ENCODE assay signal across 8 cellular contexts in the genomic region with DNA sequence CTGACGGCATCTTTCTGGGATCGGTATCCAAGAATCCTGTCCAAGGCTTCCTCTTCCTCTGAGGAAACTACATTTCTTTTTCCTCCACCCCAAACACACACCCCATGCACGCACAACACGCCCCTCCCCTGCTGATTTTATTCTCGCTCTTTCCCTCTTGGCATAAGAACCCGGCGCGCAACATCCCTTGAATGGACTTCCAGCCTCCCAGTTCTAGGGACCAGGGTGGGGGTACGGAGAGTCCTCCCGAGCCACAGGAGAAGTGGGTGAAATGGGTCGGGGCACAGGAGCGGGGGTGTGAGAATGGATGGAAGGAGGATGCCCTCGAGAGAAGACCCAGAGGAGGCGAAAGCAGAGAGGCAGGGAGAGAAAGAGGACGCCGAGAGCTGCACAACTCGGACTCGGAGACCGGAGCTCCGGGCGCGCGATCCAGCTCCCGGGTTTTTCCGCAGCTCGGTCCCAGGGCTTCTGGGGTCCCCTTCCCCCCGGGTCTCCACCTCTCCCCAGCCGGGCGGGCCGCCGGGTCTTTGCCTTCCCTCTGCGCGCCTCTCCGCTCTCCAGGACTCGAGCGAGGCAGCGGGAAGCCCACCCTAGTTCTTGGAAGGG. TPM values are rescaled to one million over a fixed set of nuclear protein-coding genes. Genes with fewer than 3 reads are reported as not detected.
DNase-seq lines count a peak whose midpoint lies in the region; ATAC-seq, FAIRE-seq and TF ChIP-seq lines count a peak whose summit lies in the region.

No MANE protein-coding gene starts in this region.

- FAIRE-seq in GM12891 (lab: Jason Lieb, UNC) = no peak

- intact Hi-C loops in heart left ventricle (cut with DNase I) = loop anchor here (2.0 to 10.0 kb wide), 21 partner anchors 49 to 1103 kb away; no protein-coding TSS in a partner anchor

- H3K27ac ChIP-seq in adipose tissue (ENCODE audit: low read depth, low read length) (peak overlapping the region; percentile 17), heart left ventricle (peak overlapping the region; percentile 14 to 92 (median 84)), osteoblast (ENCODE audit: low read depth, low read length) (no peak overlapping the region)

- H3K79me2 ChIP-seq in osteoblast (ENCODE audit: insufficient read depth, low read length) = peaks cover 2% of the 10 kb centered on the region

- peak; percentile 26 to 56 (median 41) for ATAC-seq in heart left ventricle

- TF ChIP-seq POLR2A in GM12891 (IDR thresholded peaks at IDR 0.05; ENCODE audit: low read depth, low read length) (no peak), heart left ventricle (IDR thresholded peaks at IDR 0.05) (no peak)

- peaks cover 10% of the 10 kb centered on the region for H4K20me1 ChIP-seq in osteoblast (ENCODE audit: insufficient read depth, low read length)

- H3K27me3 ChIP-seq in heart left ventricle = peaks cover 0 to 28% (median 0%) of the 10 kb centered on the region in 9 donors
- H3K27me3 ChIP-seq in osteoblast (ENCODE audit: insufficient read depth, low read length) = peaks cover 8% of the 10 kb centered on the region

- H3K36me3 ChIP-seq in heart left ventricle (no peaks in the 10 kb centered on the region), osteoblast (ENCODE audit: insufficient read depth, low read length) (no peaks in the 10 kb centered on the region)

- WGBS in adipose tissue, 3 donors = 1% methylated on average over 33 to 37 of the region's 37 CpGs
- WGBS in heart left ventricle, 4 donors = 0 to 1% (median 1%) methylated on average over 29 to 37 of the region's 37 CpGs

- H3K4me2 ChIP-seq in osteoblast (ENCODE audit: insufficient read depth, low read length) = peak overlapping the region; percentile 97

- H3K4me1 ChIP-seq in heart left ventricle = peaks cover 0 to 47% (median 26%) of the 10 kb centered on the region in 12 donors
- peaks cover 13% of the 10 kb centered on the region for H3K4me1 ChIP-seq in osteoblast (ENCODE audit: insufficient read depth, low read length)

- DNase-seq in GM12891 (ENCODE audit: insufficient read length, low spot score) (peak; percentile 53), NCI-H2227 treated with DMSO at 0.1 percent for 48 hours (lab: John Stamatoyannopoulos, UW) (peak; percentile 35), heart left ventricle (peak; percentile 70 to 78 (median 73)), osteoblast (ENCODE audit: insufficient read length, low spot score, missing footprints) (peak; percentile 93), NCI-H2081 treated with DMSO at 0.1 percent for 48 hours (lab: John Stamatoyannopoulos, UW) (no peak), T-helper 9 cell (no peak), UCSD-AML1 (lab: John Stamatoyannopoulos, UW; ENCODE audit: unreplicated experiment) (no peak)

- H3K9me3 ChIP-seq in heart left ventricle (no peaks in the 10 kb centered on the region), osteoblast (ENCODE audit: low read depth, low read length) (no peaks in the 10 kb centered on the region)

- TF ChIP-seq CTCF in heart left ventricle (IDR thresholded peaks at IDR 0.05) (no peak), osteoblast (IDR thresholded peaks at IDR 0.05; ENCODE audit: extremely low read depth, low read depth, low read length) (no peak)

- H3K4me3 ChIP-seq in heart left ventricle = peak overlapping the region; percentile 44 to 97 (median 71)
- peak overlapping the region; percentile 79 for H3K4me3 ChIP-seq in osteoblast (ENCODE audit: insufficient read depth, low read length)

- H2AFZ ChIP-seq in osteoblast (ENCODE audit: low read length) = peak overlapping the region; percentile 96

TF ChIP-seq in GM12891, 5 proteins besides CTCF, POLR2A, EP300 and RAD21:
- TF ChIP-seq POLR2AphosphoS5 (IDR thresholded peaks at IDR 0.05; ENCODE audit: low read depth, low read length) (no peak), TAF1 (IDR thresholded peaks at IDR 0.05; ENCODE audit: low read depth, low read length) (0 out of 2 replicates have a peak, but pooled peaks have one; percentile 12), POU2F2 (IDR thresholded peaks at IDR 0.05; ENCODE audit: low read depth, low read length) (no peak)
TF ChIP-seq in GM12891: peak in this region for 1.

RNA-seq across cellular contexts. Expression of gene LARGE1, which starts 1.4 kb away (rescaled TPM):
- 10.1 TPM for polyA plus RNA-seq in GM12891 (2012; ENCODE audit: low read depth, missing spikeins)
- polyA plus RNA-seq in adipose tissue (1 to 10 TPM; 4.0 to 7.9 (median 7.7) TPM), heart left ventricle (10 to 100 TPM; 31.2 to 74.6 TPM)
- total RNA-seq in heart left ventricle (100 to 1,000 TPM in 8 of 9 donors, 10 to 100 TPM in 1; 92.9 to 211 (median 132) TPM), osteoblast (22.8 and 23.6 TPM in 2 replicates)

Comparison
In these comparisons a context has a peak if more than half of its experiments do, and no peak if none do; other contexts are left out.
1. DNase-seq: peak in GM12891 (single experiment), NCI-H2227 treated with DMSO at 0.1 percent for 48 hours (single experiment), heart left ventricle (5 of 5) and osteoblast (single experiment); none in NCI-H2081 treated with DMSO at 0.1 percent for 48 hours (single experiment), T-helper 9 cell (single experiment) and UCSD-AML1 (single experiment).